1 cellular context compared by ENCODE assay signal in the genomic region with DNA sequence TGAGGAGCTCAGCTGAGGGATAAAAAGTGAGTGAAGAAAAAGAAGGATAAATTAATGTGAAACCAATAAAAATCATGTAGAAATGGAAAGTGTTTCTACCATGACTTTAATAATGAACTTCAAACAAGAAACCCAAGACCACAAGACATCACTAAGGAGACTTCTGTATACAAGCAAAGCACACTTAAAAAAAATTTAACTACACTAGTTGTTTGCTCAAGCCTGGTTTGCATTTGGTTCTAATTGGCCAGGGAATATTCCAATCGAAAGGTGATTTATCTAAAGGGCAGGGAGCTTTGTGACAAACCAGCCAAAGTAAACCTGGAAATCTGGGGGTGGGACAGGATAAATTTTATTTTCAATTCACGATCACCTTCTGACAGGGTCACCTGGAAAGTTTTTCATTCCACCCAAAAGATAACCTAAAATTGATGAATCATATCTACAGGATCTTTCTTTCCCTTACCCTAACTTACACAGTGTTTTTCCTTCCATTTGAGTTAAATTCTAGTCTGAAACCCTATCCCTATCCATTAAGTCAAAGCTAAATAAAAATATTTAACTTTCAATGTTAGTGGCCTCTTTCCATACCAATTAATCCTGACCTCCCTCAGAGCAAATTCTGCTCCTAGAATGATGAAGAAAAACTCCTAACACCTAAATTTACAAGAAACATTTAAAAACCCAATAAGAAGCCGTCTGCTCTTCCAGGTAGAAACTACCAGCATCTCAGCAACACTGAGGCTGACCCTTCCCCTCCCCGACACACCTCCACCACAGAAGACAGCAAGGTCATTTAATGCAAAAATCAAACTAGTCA.
TF ChIP-seq lines count a peak whose summit lies in the region.

No MANE protein-coding gene starts in this region.

TF ChIP-seq in WTC11, 78 proteins besides CTCF, POLR2A, EP300 and RAD21 (continued from another document):
- no peak for TF ChIP-seq STAT6 (CRISPR knock-in tag; conservative IDR thresholded peaks at IDR 0.05; ENCODE audit: low read depth)
- TF ChIP-seq, protein P1, sequence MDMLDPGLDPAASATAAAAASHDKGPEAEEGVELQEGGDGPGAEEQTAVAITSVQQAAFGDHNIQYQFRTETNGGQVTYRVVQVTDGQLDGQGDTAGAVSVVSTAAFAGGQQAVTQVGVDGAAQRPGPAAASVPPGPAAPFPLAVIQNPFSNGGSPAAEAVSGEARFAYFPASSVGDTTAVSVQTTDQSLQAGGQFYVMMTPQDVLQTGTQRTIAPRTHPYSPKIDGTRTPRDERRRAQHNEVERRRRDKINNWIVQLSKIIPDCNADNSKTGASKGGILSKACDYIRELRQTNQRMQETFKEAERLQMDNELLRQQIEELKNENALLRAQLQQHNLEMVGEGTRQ (CRISPR knock-in tag; IDR thresholded peaks at IDR 0.05): no peak
- no peak for TF ChIP-seq SP1 (CRISPR knock-in tag; conservative IDR thresholded peaks at IDR 0.05)
- TF ChIP-seq ARID4B (CRISPR knock-in tag; IDR thresholded peaks at IDR 0.05; ENCODE audit: borderline replicate concordance): no peak
- TF ChIP-seq MYBL2 (CRISPR knock-in tag; IDR thresholded peaks at IDR 0.05): no peak
